15 cellular contexts compared by ENCODE assay signal in the genomic region with DNA sequence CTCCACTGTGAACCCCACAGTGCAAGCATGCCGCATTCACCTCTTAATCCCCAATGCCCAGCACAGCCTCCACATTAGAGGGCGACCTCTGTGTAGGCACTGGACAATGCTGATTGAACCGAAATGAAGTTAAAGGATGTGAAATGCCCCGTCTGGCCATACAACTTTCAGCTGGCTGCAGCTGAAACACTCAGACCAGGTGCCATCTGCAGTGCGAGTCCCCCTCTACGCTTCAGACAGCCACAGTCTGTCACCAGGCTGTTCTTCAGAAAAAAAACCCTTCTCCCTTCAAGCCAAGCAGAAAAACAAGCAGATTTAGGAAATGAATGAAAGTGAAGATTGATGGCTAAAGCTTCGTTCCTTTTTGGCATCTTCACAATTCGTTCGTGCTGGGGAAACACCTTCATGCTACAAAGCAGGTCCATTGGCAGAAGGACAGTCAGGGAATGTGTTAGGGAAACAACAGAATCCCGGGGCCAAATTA. TPM values are rescaled to one million over a fixed set of nuclear protein-coding genes. Genes with fewer than 3 reads are reported as not detected.
DNase-seq lines count a peak whose midpoint lies in the region; ATAC-seq and FAIRE-seq lines count a peak whose summit lies in the region.
"Had no signal": no experiment of that assay in that cellular context is flagged by ENCODE, and none has a peak within 500 bp of the region (broad histone marks: within the 10 kb centered on the region; RNA-seq: fewer than 3 reads in every experiment).

No MANE protein-coding gene starts in this region.

- peak; percentile 42 for ATAC-seq in GM21447 (IDR thresholded peaks at IDR 0.05; ENCODE audit: unreplicated experiment)
- peak; percentile 46 for ATAC-seq in HG03432 (IDR thresholded peaks at IDR 0.05; ENCODE audit: unreplicated experiment)
- peak; percentile 56 to 66 for ATAC-seq in naive B cell (ENCODE audit: low read depth in 2 of 2)
- no peak for ATAC-seq in HG02970 (IDR thresholded peaks at IDR 0.05; ENCODE audit: low FRiP score, unreplicated experiment)
- ATAC-seq in aorta (ENCODE audit: low FRiP score) = no peak

- peak overlapping the region; percentile 4 to 85 (median 64) for H3K27ac Mint-ChIP-seq in naive B cell
- H3K27ac Mint-ChIP-seq: activated naive CD8-positive, alpha-beta T cell had no signal

- intact Hi-C loops in aorta (cut with DNase I) = no loop called here

- no peak overlapping the region for H3K27ac ChIP-seq in aorta (ENCODE audit: low read depth in 1 of 2, low read length in 2 of 2)
- no peak overlapping the region for H3K27ac ChIP-seq in SJCRH30

- peaks cover 0 to 18% (median 0%) of the 10 kb centered on the region in 3 donors for H3K27me3 Mint-ChIP-seq in naive B cell
- H3K27me3 Mint-ChIP-seq: activated naive CD8-positive, alpha-beta T cell had no signal

- H3K36me3 ChIP-seq in aorta (ENCODE audit: control insufficient read depth in 1 of 2, insufficient read depth in 2 of 2, low read length in 1 of 2) (no peaks in the 10 kb centered on the region), SJCRH30 (no peaks in the 10 kb centered on the region)

- H3K4me3 Mint-ChIP-seq in naive B cell = peak overlapping the region in 7 of 8 donors; percentile 31 to 66 (median 51)
- H3K4me3 Mint-ChIP-seq: activated naive CD8-positive, alpha-beta T cell had no signal

- H3K9me3 Mint-ChIP-seq in naive B cell = peaks cover 0 to 11% (median 4%) of the 10 kb centered on the region in 7 donors

- H3K27me3 ChIP-seq in aorta (ENCODE audit: control insufficient read depth in 1 of 2, insufficient read depth in 2 of 2, low read length in 1 of 2) = no peaks in the 10 kb centered on the region
- H3K27me3 ChIP-seq in SJCRH30 = no peaks in the 10 kb centered on the region

- H3K4me3 ChIP-seq in aorta (ENCODE audit: low read length in 2 of 2) (no peak overlapping the region), SJCRH30 (no peak overlapping the region)
- H3K4me3 ChIP-seq: smooth muscle cell had no signal

- no peaks in the 10 kb centered on the region for H3K4me1 ChIP-seq in aorta (ENCODE audit: control insufficient read depth in 1 of 2, insufficient read depth in 2 of 2, low read length in 2 of 2)
- H3K4me1 ChIP-seq in SJCRH30 = no peaks in the 10 kb centered on the region

- 50 to 60% methylated on average over 10 of the region's 10 CpGs for WGBS in aorta, 2 donors

- FAIRE-seq in GM18507 (lab: Jason Lieb, UNC) = peak; percentile 92

- peaks cover 33 to 55% (median 54%) of the 10 kb centered on the region in 3 donors for H3K4me1 Mint-ChIP-seq in naive B cell

- DNase-seq in GM18507 (ENCODE audit: extremely low spot score, insufficient read length, low read depth) (no peak), naive B cell (no peak), T-helper 1 cell (no peak), aorta (no peak), SJCRH30 (no peak)
- DNase-seq: activated CD4-positive, alpha-beta T cell treated with anti-CD3 and anti-CD28 coated beads, Interleukin-2, amount 50 U/mL, for 4 hours; Calu3; effector CD4-positive, alpha-beta T cell; NCI-H446 treated with DMSO at 0.1 percent for 48 hours; SHP77 treated with DMSO at 0.1 percent for 48 hours had no signal

- H3K36me3 Mint-ChIP-seq in naive B cell = peaks cover 0 to 4% of the 10 kb centered on the region in 2 donors

- H3K9me3 ChIP-seq in aorta (ENCODE audit: control insufficient read depth, low read length) = no peaks in the 10 kb centered on the region
- peaks cover 12% of the 10 kb centered on the region; the same call in 1 of the 2 replicates for H3K9me3 ChIP-seq in SJCRH30 (replicated peaks)

RNA-seq across cellular contexts. Expression of a gene that starts 44.7 kb away (rescaled TPM):
- 10 to 100 TPM in 5 of 6 donors, 1 to 10 TPM in 1; 4.0 to 48.4 (median 33.8) TPM for polyA plus RNA-seq in naive B cell (ENCODE audit: low read depth in 6 of 6)
- total RNA-seq in aorta = 10 to 100 TPM; 22.0 to 40.2 TPM
- 1 to 10 TPM; 4.9 to 5.6 TPM for polyA plus RNA-seq in aorta
- total RNA-seq in SJCRH30 (2014; rRNA removed; shearing (Covaris generic)) = 39.7 and 39.9 TPM in 2 replicates

Comparison
In these comparisons a context has a peak if more than half of its experiments do, and no peak if none do; other contexts are left out.
1. ATAC-seq: peak in GM21447 (single experiment), HG03432 (single experiment) and naive B cell (2 of 2); none in HG02970 (single experiment) and aorta (single experiment).